27 cellular contexts compared by ENCODE assay signal in the genomic region with DNA sequence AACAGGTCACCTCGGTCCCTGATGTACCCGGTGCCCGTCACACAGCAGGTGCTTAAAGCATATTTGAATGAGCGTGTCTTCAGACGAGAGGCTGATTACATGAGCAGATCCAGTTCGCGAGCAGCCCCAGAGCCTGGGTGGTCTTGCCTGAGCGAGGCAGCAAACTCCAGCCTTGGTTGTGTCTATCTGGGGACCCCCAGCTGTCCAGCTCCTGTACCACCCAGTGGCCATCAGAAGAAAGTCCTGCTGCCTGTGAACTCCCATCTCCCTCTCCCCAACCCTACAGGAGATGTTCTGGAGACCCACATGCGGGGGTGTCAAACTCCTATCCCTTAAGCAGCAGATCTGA.
"Had no signal": no experiment of that assay in that cellular context is flagged by ENCODE, and none has a peak within 500 bp of the region (broad histone marks: within the 10 kb centered on the region; RNA-seq: fewer than 3 reads in every experiment).

No MANE protein-coding gene starts in this region.

- H3K4me3 Mint-ChIP-seq: immature natural killer cell; naive thymus-derived CD8-positive, alpha-beta T cell; neural crest cell; stimulated activated memory B cell treated with anti-CD40 and anti-IgM and Interleukin-4, amounts not matched to agents 10 μg/mL and 1 μg/mL and 100 μg/mL, for 72 hours; stimulated activated naive CD8-positive, alpha-beta T cell treated with anti-CD3 and anti-CD28 coated beads, Interleukin-15, Interleukin-2, amounts not matched to agents 100 ng/mL and 50 ng/mL, for 24 hours had no signal

- H3K4me1 Mint-ChIP-seq: immature natural killer cell; stimulated activated memory B cell treated with anti-CD40 and anti-IgM and Interleukin-4, amounts not matched to agents 10 μg/mL and 1 μg/mL and 100 μg/mL, for 72 hours had no signal

- H3K27me3 ChIP-seq: upper lobe of left lung had no signal

- H3K9me3 Mint-ChIP-seq: neural crest cell; stimulated activated memory B cell treated with anti-CD40 and anti-IgM and Interleukin-4, amounts not matched to agents 10 μg/mL and 1 μg/mL and 100 μg/mL, for 72 hours; stimulated activated naive CD8-positive, alpha-beta T cell treated with anti-CD3 and anti-CD28 coated beads, Interleukin-15, Interleukin-2, amounts not matched to agents 100 ng/mL and 50 ng/mL, for 24 hours had no signal

- ATAC-seq: heart right ventricle; left colon; left ventricle myocardium superior; lower lobe of right lung; naive thymus-derived CD8-positive, alpha-beta T cell; stimulated activated memory B cell treated with anti-CD40 and anti-IgM and Interleukin-4, amounts not matched to agents 10 μg/mL and 1 μg/mL and 100 μg/mL, for 72 hours had no signal

- H3K27ac Mint-ChIP-seq: immature natural killer cell; stimulated activated memory B cell treated with anti-CD40 and anti-IgM and Interleukin-4, amounts not matched to agents 10 μg/mL and 1 μg/mL and 100 μg/mL, for 72 hours; stimulated activated naive CD8-positive, alpha-beta T cell treated with anti-CD3 and anti-CD28 coated beads, Interleukin-15, Interleukin-2, amounts not matched to agents 100 ng/mL and 50 ng/mL, for 24 hours had no signal

- H3K4me3 ChIP-seq: coronary artery, esophagus squamous epithelium, heart right ventricle, lower lobe of right lung, prostate gland, skin epidermis, spleen, thoracic aorta, tibial nerve, upper lobe of left lung had no signal

- H3K36me3 Mint-ChIP-seq: immature natural killer cell; naive thymus-derived CD8-positive, alpha-beta T cell; stimulated activated memory B cell treated with anti-CD40 and anti-IgM and Interleukin-4, amounts not matched to agents 10 μg/mL and 1 μg/mL and 100 μg/mL, for 72 hours had no signal

- H3K36me3 ChIP-seq: esophagus squamous epithelium, heart right ventricle, lower lobe of right lung, prostate gland, spleen, thoracic aorta, tibial nerve, upper lobe of left lung had no signal

- DNase-seq: dermis blood vessel endothelial cell; effector memory CD4-positive, alpha-beta T cell; erythroblast; esophagus squamous epithelium; foreskin melanocyte; glutamatergic neuron; heart right ventricle; hippocampal formation; immature natural killer cell; islet precursor cell; kidney glomerular epithelial cell; left colon; left ventricle myocardium superior; lower lobe of right lung; naive thymus-derived CD8-positive, alpha-beta T cell; right cardiac atrium; spleen; stimulated activated CD4-positive, alpha-beta T cell treated with anti-CD3 and anti-CD28 coated beads, Interleukin-4, amount 100 ng/mL, for 4 hours; upper lobe of left lung had no signal
